In genomic region chr12:122839907-122840554, GRCh38 we compare ENCODE assay signal across 16 cellular contexts. TPM values are rescaled to one million over a fixed set of nuclear protein-coding genes. Genes with fewer than 3 reads are reported as not detected.
A peak's percentile ranks its signal among the peaks of the same experiment; 100 is the strongest.
DNase-seq lines count a peak whose midpoint lies in the region; ATAC-seq, FAIRE-seq and TF ChIP-seq lines count a peak whose summit lies in the region.
"Had no signal": no experiment of that assay in that cellular context is flagged by ENCODE, and none has a peak within 500 bp of the region (broad histone marks: within the 10 kb centered on the region; RNA-seq: fewer than 3 reads in every experiment).

No MANE protein-coding gene starts in this region.

- no peak for ATAC-seq in stimulated activated memory B cell treated with anti-CD40 and anti-IgM and Interleukin-4, amounts not matched to agents 10 μg/mL and 1 μg/mL and 100 μg/mL, for 72 hours
- ATAC-seq in HG03135 (IDR thresholded peaks at IDR 0.05; ENCODE audit: unreplicated experiment) = no peak
- ATAC-seq: gastroesophageal sphincter had no signal

- H3K27ac ChIP-seq in GM23248 = no peak overlapping the region
- no peak overlapping the region for H3K27ac ChIP-seq in PC-9
- peak overlapping the region; percentile 54 for H3K27ac ChIP-seq in keratinocyte (ENCODE audit: control insufficient read depth, insufficient read depth, low read length)
- H3K27ac ChIP-seq: cardiac muscle cell, tibial nerve had no signal

- BruUV-seq in PC-9 (replicated peaks; lab: Mats Ljungman, UMichigan) = no TSS peak

- no peaks in the 10 kb centered on the region for H3K9me3 Mint-ChIP-seq in stimulated activated memory B cell treated with anti-CD40 and anti-IgM and Interleukin-4, amounts not matched to agents 10 μg/mL and 1 μg/mL and 100 μg/mL, for 72 hours
- H3K9me3 Mint-ChIP-seq: CD4-positive, alpha-beta memory T cell had no signal

- no peak for FAIRE-seq in keratinocyte (lab: Jason Lieb, UNC)
- FAIRE-seq: endometrium had no signal

- H3K79me2 ChIP-seq in GM23248 (ENCODE audit: insufficient read depth) (peaks cover 17% of the 10 kb centered on the region), PC-9 (ENCODE audit: low read depth) (peaks cover 71% of the 10 kb centered on the region), keratinocyte (ENCODE audit: control insufficient read depth, insufficient read depth, low read length) (peaks cover 85% of the 10 kb centered on the region)

- H3K9ac ChIP-seq in GM23248 = no peak overlapping the region
- H3K9ac ChIP-seq in keratinocyte (ENCODE audit: control insufficient read depth, extremely low read depth, insufficient read depth, low read length) = peak overlapping the region; percentile 36

- no peak overlapping the region for H3K4me2 ChIP-seq in GM23248 (ENCODE audit: unreplicated experiment)
- H3K4me2 ChIP-seq in PC-9 = peak overlapping the region; percentile 65; the same call in 1 of the 2 replicates
- peak overlapping the region; percentile 59 for H3K4me2 ChIP-seq in keratinocyte (ENCODE audit: control insufficient read depth, extremely low read depth, insufficient read depth, low read depth, low read length)

- DNase-seq in GM23248 (peak; percentile 22), PC-9 (no peak), keratinocyte (ENCODE audit: low read depth, low spot score) (no peak), NCI-H1417 (lab: John Stamatoyannopoulos, UW) (no peak), NCI-H1436 (lab: John Stamatoyannopoulos, UW) (no peak)
- DNase-seq: activated effector memory CD4-positive, alpha-beta T cell treated with anti-CD3 and anti-CD28 coated beads, Interleukin-2, amount 50 U/mL, for 16 hours; CD4-positive, alpha-beta memory T cell; NCI-H2171; NK-92 treated with Interleukin-12 subunit alpha and Interleukin-12 subunit beta, amount 100 ng/mL, for 24 hours; T-helper 9 cell had no signal

- dilution Hi-C loops in keratinocyte (cut with MboI; ENCODE audit: extremely low pct_ligation_motif_present, low sequenced_read_pairs) = no loop called here

- H3K27ac Mint-ChIP-seq in stimulated activated memory B cell treated with anti-CD40 and anti-IgM and Interleukin-4, amounts not matched to agents 10 μg/mL and 1 μg/mL and 100 μg/mL, for 72 hours = peak overlapping the region; percentile 96

- POLR2A ChIA-PET in PC-9 (lab: Charles Lee; ENCODE audit: unreplicated experiment) = interaction anchor here (0.6 kb wide), 1 partner anchor 180 kb away, joined by 3 read pairs; no protein-coding TSS in a partner anchor

- H3K4me1 ChIP-seq in GM23248 (ENCODE audit: insufficient read depth) (peaks cover 29% of the 10 kb centered on the region), PC-9 (replicated peaks; ENCODE audit: insufficient read depth) (peaks cover 54% of the 10 kb centered on the region), keratinocyte (ENCODE audit: control insufficient read depth, extremely low read depth, insufficient read depth, low read length) (peaks cover 52% of the 10 kb centered on the region)

- H3K36me3 Mint-ChIP-seq in stimulated activated memory B cell treated with anti-CD40 and anti-IgM and Interleukin-4, amounts not matched to agents 10 μg/mL and 1 μg/mL and 100 μg/mL, for 72 hours = peaks cover 35% of the 10 kb centered on the region

- peaks cover 3% of the 10 kb centered on the region for H3K9me1 ChIP-seq in keratinocyte (ENCODE audit: control insufficient read depth, extremely low read depth, insufficient read depth, low read length)

- H4K20me1 ChIP-seq in GM23248 (ENCODE audit: insufficient read depth) (no peaks in the 10 kb centered on the region), PC-9 (ENCODE audit: insufficient read depth) (peaks cover 13% of the 10 kb centered on the region), keratinocyte (ENCODE audit: control insufficient read depth, extremely low read depth, insufficient read depth, low read length) (no peaks in the 10 kb centered on the region)

- no peak for TF ChIP-seq CTCF in PC-9 (conservative IDR thresholded peaks at IDR 0.05)
- TF ChIP-seq CTCF in keratinocyte (optimal IDR thresholded peaks at IDR 0.05 in 1 of 3, IDR thresholded peaks at IDR 0.05 in 1 of 3, conservative IDR thresholded peaks at IDR 0.05 in 1 of 3; ENCODE audit: extremely low read depth in 1 of 3, insufficient read depth in 2 of 3, low read length in 3 of 3) = no peak

- H3K4me1 Mint-ChIP-seq in stimulated activated memory B cell treated with anti-CD40 and anti-IgM and Interleukin-4, amounts not matched to agents 10 μg/mL and 1 μg/mL and 100 μg/mL, for 72 hours = peaks cover 84% of the 10 kb centered on the region

- H3K27me3 ChIP-seq in GM23248 (replicated peaks; ENCODE audit: insufficient read depth) = no peaks in the 10 kb centered on the region
- no peaks in the 10 kb centered on the region for H3K27me3 ChIP-seq in PC-9 (ENCODE audit: insufficient read depth, low read depth)
- no peaks in the 10 kb centered on the region for H3K27me3 ChIP-seq in keratinocyte (ENCODE audit: control insufficient read depth, extremely low read depth, insufficient read depth, low read length)
- H3K27me3 ChIP-seq: gastroesophageal sphincter, tibial nerve had no signal

- 90 to 93% methylated on average over 18 of the region's 18 CpGs for WGBS in GM23248 (ENCODE audit: low coverage in 1 of 2, low lambda C conversion rate in 2 of 2, missing lambda C conversion rate in 2 of 2), 2 experiments

- H3K27me3 Mint-ChIP-seq in stimulated activated memory B cell treated with anti-CD40 and anti-IgM and Interleukin-4, amounts not matched to agents 10 μg/mL and 1 μg/mL and 100 μg/mL, for 72 hours = no peaks in the 10 kb centered on the region
- H3K27me3 Mint-ChIP-seq: CD4-positive, alpha-beta memory T cell had no signal

- H2AFZ ChIP-seq in GM23248 (no peak overlapping the region), PC-9 (no peak overlapping the region), keratinocyte (ENCODE audit: control insufficient read depth, low read length) (no peak overlapping the region)

- H3K9me3 ChIP-seq in GM23248 (ENCODE audit: low read depth) (no peaks in the 10 kb centered on the region), PC-9 (ENCODE audit: insufficient read depth, low read depth) (no peaks in the 10 kb centered on the region), keratinocyte (ENCODE audit: control insufficient read depth, low read depth, low read length) (no peaks in the 10 kb centered on the region)
- H3K9me3 ChIP-seq: gastroesophageal sphincter, tibial nerve had no signal

- no peak overlapping the region for H3K4me3 Mint-ChIP-seq in stimulated activated memory B cell treated with anti-CD40 and anti-IgM and Interleukin-4, amounts not matched to agents 10 μg/mL and 1 μg/mL and 100 μg/mL, for 72 hours
- H3K4me3 Mint-ChIP-seq: CD4-positive, alpha-beta memory T cell had no signal

- H3F3A ChIP-seq in GM23248 (ENCODE audit: insufficient read depth) = peaks cover 7% of the 10 kb centered on the region; the same call in 1 of the 2 replicates
- H3F3A ChIP-seq in PC-9 (ENCODE audit: insufficient read depth, low read depth) = peaks cover 26% of the 10 kb centered on the region

- in situ Hi-C loops in GM23248 (cut with MboI) = no loop called here

- no peaks in the 10 kb centered on the region for H3K36me3 ChIP-seq in GM23248 (ENCODE audit: low read depth)
- no peaks in the 10 kb centered on the region for H3K36me3 ChIP-seq in PC-9 (ENCODE audit: low read depth)
- H3K36me3 ChIP-seq in keratinocyte (ENCODE audit: control insufficient read depth in 2 of 2, extremely low read depth in 1 of 2, insufficient read depth in 2 of 2, low read length in 2 of 2) = peaks cover 4 to 10% of the 10 kb centered on the region in 2 experiments
- H3K36me3 ChIP-seq: cardiac muscle cell, gastroesophageal sphincter, tibial nerve had no signal

- intact Hi-C loops in PC-9 (cut with micrococcal nuclease; ENCODE audit: unreplicated experiment) = loop anchor here (2.0 to 5.0 kb wide), 2 partner anchors 48 to 55 kb away; no protein-coding TSS in a partner anchor

- H3K9me2 ChIP-seq in GM23248 (ENCODE audit: insufficient read depth) (no peaks in the 10 kb centered on the region), PC-9 (ENCODE audit: insufficient read depth) (no peaks in the 10 kb centered on the region)

- H3K4me3 ChIP-seq in GM23248 (no peak overlapping the region), PC-9 (no peak overlapping the region), keratinocyte (ENCODE audit: control insufficient read depth in 2 of 3, extremely low read depth in 1 of 3, insufficient read depth in 2 of 3, low read depth in 1 of 3, low read length in 3 of 3) (no peak overlapping the region)
- H3K4me3 ChIP-seq: cardiac muscle cell, gastroesophageal sphincter, tibial nerve had no signal

- CTCF ChIA-PET in PC-9 (lab: Charles Lee) = interaction anchor here (0.5 to 0.6 kb wide), 2 partner anchors 35 to 107 kb away, joined by 3 read pairs; no protein-coding TSS in a partner anchor

RNA-seq across cellular contexts. Expression of gene HIP1R, which starts 4.8 kb away (rescaled TPM):
- total RNA-seq in GM23248 (2014; rRNA removed; shearing (Covaris generic)) = 16.3 and 16.4 TPM in 2 replicates
- polyA plus RNA-seq in GM23248 (2016; fragmentation: Nextera tagmentation; extraction: Ambion mirVana) (7.1 and 7.6 TPM in 2 replicates), keratinocyte (19.4 to 31.8 TPM (median 23.0 TPM) in 3 replicates)
- 33.1 and 47.4 TPM in 2 replicates for total RNA-seq in PC-9 (2021)
- 39.4 TPM for polyA plus RNA-seq in keratinocyte (2011; ENCODE audit: low read depth)
- polyA plus RNA-seq in keratinocyte (2011; cell fraction: cytosol; rRNA removed) = 10.1 and 13.0 TPM in 2 replicates
- 69.4 and 79.4 TPM in 2 replicates for polyA plus RNA-seq in keratinocyte (2011; cell fraction: nucleus; rRNA removed)
- polyA plus RNA-seq in keratinocyte (2012; ENCODE audit: low replicate concordance) = 21.9 and 45.2 TPM in 2 replicates
- 42.9 to 79.9 TPM (median 43.5 TPM) in 3 replicates for polyA minus RNA-seq in keratinocyte
- 16.3 TPM for polyA minus RNA-seq in keratinocyte (2011; cell fraction: cytosol; rRNA and poly(A)+ RNA removed)
- 36.1 and 37.4 TPM in 2 replicates for polyA minus RNA-seq in keratinocyte (2011; cell fraction: nucleus; rRNA and poly(A)+ RNA removed)

RNA-seq across cellular contexts. Expression of gene VPS37B, which starts 55.9 kb away (rescaled TPM):
- total RNA-seq in GM23248 (2014; rRNA removed; shearing (Covaris generic)) = 26.1 and 31.3 TPM in 2 replicates
- 19.1 and 19.9 TPM in 2 replicates for polyA plus RNA-seq in GM23248 (2016; fragmentation: Nextera tagmentation; extraction: Ambion mirVana)
- 51.4 and 53.5 TPM in 2 replicates for total RNA-seq in PC-9 (2021)
- 29.3 to 85.5 TPM (median 34.1 TPM) in 3 replicates for polyA plus RNA-seq in keratinocyte
- 22.7 TPM for polyA plus RNA-seq in keratinocyte (2011; ENCODE audit: low read depth)
- polyA plus RNA-seq in keratinocyte (2011; cell fraction: cytosol; rRNA removed) = 47.2 and 61.5 TPM in 2 replicates
- polyA plus RNA-seq in keratinocyte (2011; cell fraction: nucleus; rRNA removed) = 73.8 and 86.1 TPM in 2 replicates
- 37.9 and 59.4 TPM in 2 replicates for polyA plus RNA-seq in keratinocyte (2012; ENCODE audit: low replicate concordance)
- polyA minus RNA-seq in keratinocyte = 24.4 to 39.4 TPM (median 29.8 TPM) in 3 replicates
- polyA minus RNA-seq in keratinocyte (2011; cell fraction: cytosol; rRNA and poly(A)+ RNA removed) = 77.5 TPM
- 33.3 and 50.4 TPM in 2 replicates for polyA minus RNA-seq in keratinocyte (2011; cell fraction: nucleus; rRNA and poly(A)+ RNA removed)
